Comparison of ENCODE assay signal across 1 cellular context in the genomic region with DNA sequence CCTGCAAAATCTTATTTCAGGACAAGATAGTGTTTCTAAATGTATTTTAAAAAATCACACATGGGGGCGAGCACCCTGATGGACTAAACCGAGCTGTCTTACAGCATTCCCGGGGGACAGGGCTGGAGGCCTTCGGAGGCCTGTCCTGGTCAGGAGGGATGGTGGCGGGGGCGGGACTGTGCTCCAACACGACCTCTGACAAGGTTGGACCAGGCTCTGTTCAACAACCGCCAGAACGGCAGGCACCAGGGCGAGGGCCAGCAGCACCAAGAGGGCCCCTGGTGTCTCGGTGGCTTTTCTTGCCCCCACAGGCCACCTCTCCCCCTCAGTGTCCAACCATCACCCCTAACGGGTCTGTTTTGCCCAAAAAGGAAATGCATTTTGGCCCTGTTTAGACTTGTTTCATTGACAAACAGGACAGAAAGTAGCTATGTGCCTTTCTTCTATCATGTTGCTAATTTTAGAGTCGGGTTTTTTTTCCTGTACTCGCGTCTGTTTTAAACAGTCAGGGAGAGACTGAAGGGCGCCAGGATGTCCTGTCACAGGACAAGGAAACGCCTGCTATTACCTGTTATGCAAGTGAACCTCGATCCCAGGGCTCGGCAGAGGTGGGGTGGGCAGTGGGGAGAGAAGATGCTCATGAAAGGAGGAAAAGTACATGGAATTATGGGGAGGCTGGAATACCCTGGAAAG.
TF ChIP-seq lines count a peak whose summit lies in the region.

No MANE protein-coding gene starts in this region.

TF ChIP-seq in HepG2, 621 proteins besides CTCF, POLR2A, EP300 and RAD21 (continued from another document):
- TF ChIP-seq ZNF574 (CRISPR knock-in tag; IDR thresholded peaks at IDR 0.05) (peak; percentile 29; the same call in 1 of the 2 replicates), MED1 (CRISPR knock-in tag; IDR thresholded peaks at IDR 0.05) (peak; percentile 56), ETV5 (CRISPR knock-in tag; IDR thresholded peaks at IDR 0.05; ENCODE audit: borderline replicate concordance) (peak; percentile 86; the same call in 1 of the 2 replicates), ZNF232 (CRISPR knock-in tag; IDR thresholded peaks at IDR 0.05; ENCODE audit: borderline replicate concordance) (no peak), HOXA3 (CRISPR knock-in tag; IDR thresholded peaks at IDR 0.05) (peak; percentile 33; the same call in 1 of the 2 replicates), SP4 (CRISPR knock-in tag; IDR thresholded peaks at IDR 0.05) (0 out of 2 replicates have a peak, but pooled peaks have one; percentile 21), WIZ (CRISPR knock-in tag; IDR thresholded peaks at IDR 0.05) (no peak), DBP (CRISPR knock-in tag; IDR thresholded peaks at IDR 0.05; ENCODE audit: not compliant biosample characterization) (no peak), SAP130 (CRISPR knock-in tag; IDR thresholded peaks at IDR 0.05; ENCODE audit: low read depth) (peak; percentile 74), ZFX (CRISPR knock-in tag; IDR thresholded peaks at IDR 0.05; ENCODE audit: low read depth) (peak; percentile 51), ZBTB26 (CRISPR knock-in tag; IDR thresholded peaks at IDR 0.05; ENCODE audit: borderline replicate concordance) (no peak), SOX13 (IDR thresholded peaks at IDR 0.05) (no peak), SOX13 (CRISPR knock-in tag; conservative IDR thresholded peaks at IDR 0.05 in 1 of 2, IDR thresholded peaks at IDR 0.05 in 1 of 2) (peak in 1 of 2 experiments; percentile 22; a peak in 1 of 4 replicates), TEF (CRISPR knock-in tag; IDR thresholded peaks at IDR 0.05) (peak; percentile 88), ATRX (CRISPR knock-in tag; IDR thresholded peaks at IDR 0.05; ENCODE audit: borderline replicate concordance) (no peak), CEBPG (CRISPR knock-in tag; IDR thresholded peaks at IDR 0.05) (peak; percentile 70)
